Comparison of ENCODE assay signal across 1 cellular context in genomic region chr5:136123236-136123768, GRCh38.
TF ChIP-seq lines count a peak whose summit lies in the region.

No MANE protein-coding gene starts in this region.

TF ChIP-seq in HEK293, 187 proteins besides CTCF, POLR2A, EP300 and RAD21 (continued from another document and continues in another):
- TF ChIP-seq KLF17 (tag by site-specific recombination; IDR thresholded peaks at IDR 0.05) (peak; percentile 73; the same call in 1 of the 2 replicates), SALL2 (tag by site-specific recombination; IDR thresholded peaks at IDR 0.05; ENCODE audit: borderline replicate concordance) (no peak), ZNF350 (tag by site-specific recombination; IDR thresholded peaks at IDR 0.05) (no peak), ZNF121 (tag by site-specific recombination; IDR thresholded peaks at IDR 0.05) (no peak), ZNF24 (tag by site-specific recombination; IDR thresholded peaks at IDR 0.05) (peak; percentile 98), ZSCAN16 (tag by site-specific recombination; IDR thresholded peaks at IDR 0.05) (no peak), ZNF544 (tag by site-specific recombination; IDR thresholded peaks at IDR 0.05) (no peak), ZBTB6 (tag by site-specific recombination; IDR thresholded peaks at IDR 0.05) (no peak), ZNF280C (tag by site-specific recombination; IDR thresholded peaks at IDR 0.05) (no peak), EGR2 (tag by site-specific recombination; IDR thresholded peaks at IDR 0.05; ENCODE audit: low read depth) (no peak), REPIN1 (tag by site-specific recombination; IDR thresholded peaks at IDR 0.05; ENCODE audit: low read depth) (no peak), ZNF701 (tag by site-specific recombination; IDR thresholded peaks at IDR 0.05) (no peak), ZNF155 (tag by site-specific recombination; IDR thresholded peaks at IDR 0.05) (no peak), ZNF202 (tag by site-specific recombination; IDR thresholded peaks at IDR 0.05; ENCODE audit: borderline replicate concordance) (no peak), ZNF639 (tag by site-specific recombination; IDR thresholded peaks at IDR 0.05) (peak; percentile 94), ZNF114 (tag by site-specific recombination; IDR thresholded peaks at IDR 0.05) (no peak), ZBTB1 (tag by site-specific recombination; IDR thresholded peaks at IDR 0.05) (peak; percentile 78), ZNF16 (tag by site-specific recombination; IDR thresholded peaks at IDR 0.05; ENCODE audit: low read depth) (no peak), PRDM10 (tag by site-specific recombination; IDR thresholded peaks at IDR 0.05) (peak; percentile 64; the same call in 1 of the 2 replicates), TCF7L2 (IDR thresholded peaks at IDR 0.05; ENCODE audit: borderline replicate concordance, low read depth, low read length) (no peak), ZNF513 (tag by site-specific recombination; IDR thresholded peaks at IDR 0.05) (0 out of 2 replicates have a peak, but pooled peaks have one; percentile 9), ZNF555 (tag by site-specific recombination; conservative IDR thresholded peaks at IDR 0.05) (no peak), ZNF777 (tag by site-specific recombination; IDR thresholded peaks at IDR 0.05; ENCODE audit: borderline replicate concordance) (no peak), IKZF3 (tag by site-specific recombination; IDR thresholded peaks at IDR 0.05) (0 out of 2 replicates have a peak, but pooled peaks have one; percentile 23), GLI4 (tag by site-specific recombination; IDR thresholded peaks at IDR 0.05) (no peak), ZFP37 (tag by site-specific recombination; IDR thresholded peaks at IDR 0.05) (no peak), ZNF416 (tag by site-specific recombination; IDR thresholded peaks at IDR 0.05) (no peak), ZSCAN23 (tag by site-specific recombination; IDR thresholded peaks at IDR 0.05) (peak; percentile 91; the same call in 1 of the 2 replicates), ZNF624 (tag by site-specific recombination; IDR thresholded peaks at IDR 0.05) (no peak), ZNF776 (tag by site-specific recombination; IDR thresholded peaks at IDR 0.05; ENCODE audit: borderline replicate concordance) (no peak), OVOL3 (tag by site-specific recombination; IDR thresholded peaks at IDR 0.05) (peak; percentile 92)
- TF ChIP-seq, protein P1, sequence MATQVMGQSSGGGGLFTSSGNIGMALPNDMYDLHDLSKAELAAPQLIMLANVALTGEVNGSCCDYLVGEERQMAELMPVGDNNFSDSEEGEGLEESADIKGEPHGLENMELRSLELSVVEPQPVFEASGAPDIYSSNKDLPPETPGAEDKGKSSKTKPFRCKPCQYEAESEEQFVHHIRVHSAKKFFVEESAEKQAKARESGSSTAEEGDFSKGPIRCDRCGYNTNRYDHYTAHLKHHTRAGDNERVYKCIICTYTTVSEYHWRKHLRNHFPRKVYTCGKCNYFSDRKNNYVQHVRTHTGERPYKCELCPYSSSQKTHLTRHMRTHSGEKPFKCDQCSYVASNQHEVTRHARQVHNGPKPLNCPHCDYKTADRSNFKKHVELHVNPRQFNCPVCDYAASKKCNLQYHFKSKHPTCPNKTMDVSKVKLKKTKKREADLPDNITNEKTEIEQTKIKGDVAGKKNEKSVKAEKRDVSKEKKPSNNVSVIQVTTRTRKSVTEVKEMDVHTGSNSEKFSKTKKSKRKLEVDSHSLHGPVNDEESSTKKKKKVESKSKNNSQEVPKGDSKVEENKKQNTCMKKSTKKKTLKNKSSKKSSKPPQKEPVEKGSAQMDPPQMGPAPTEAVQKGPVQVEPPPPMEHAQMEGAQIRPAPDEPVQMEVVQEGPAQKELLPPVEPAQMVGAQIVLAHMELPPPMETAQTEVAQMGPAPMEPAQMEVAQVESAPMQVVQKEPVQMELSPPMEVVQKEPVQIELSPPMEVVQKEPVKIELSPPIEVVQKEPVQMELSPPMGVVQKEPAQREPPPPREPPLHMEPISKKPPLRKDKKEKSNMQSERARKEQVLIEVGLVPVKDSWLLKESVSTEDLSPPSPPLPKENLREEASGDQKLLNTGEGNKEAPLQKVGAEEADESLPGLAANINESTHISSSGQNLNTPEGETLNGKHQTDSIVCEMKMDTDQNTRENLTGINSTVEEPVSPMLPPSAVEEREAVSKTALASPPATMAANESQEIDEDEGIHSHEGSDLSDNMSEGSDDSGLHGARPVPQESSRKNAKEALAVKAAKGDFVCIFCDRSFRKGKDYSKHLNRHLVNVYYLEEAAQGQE (tag by site-specific recombination; IDR thresholded peaks at IDR 0.05): no peak
- TF ChIP-seq, protein P2, sequence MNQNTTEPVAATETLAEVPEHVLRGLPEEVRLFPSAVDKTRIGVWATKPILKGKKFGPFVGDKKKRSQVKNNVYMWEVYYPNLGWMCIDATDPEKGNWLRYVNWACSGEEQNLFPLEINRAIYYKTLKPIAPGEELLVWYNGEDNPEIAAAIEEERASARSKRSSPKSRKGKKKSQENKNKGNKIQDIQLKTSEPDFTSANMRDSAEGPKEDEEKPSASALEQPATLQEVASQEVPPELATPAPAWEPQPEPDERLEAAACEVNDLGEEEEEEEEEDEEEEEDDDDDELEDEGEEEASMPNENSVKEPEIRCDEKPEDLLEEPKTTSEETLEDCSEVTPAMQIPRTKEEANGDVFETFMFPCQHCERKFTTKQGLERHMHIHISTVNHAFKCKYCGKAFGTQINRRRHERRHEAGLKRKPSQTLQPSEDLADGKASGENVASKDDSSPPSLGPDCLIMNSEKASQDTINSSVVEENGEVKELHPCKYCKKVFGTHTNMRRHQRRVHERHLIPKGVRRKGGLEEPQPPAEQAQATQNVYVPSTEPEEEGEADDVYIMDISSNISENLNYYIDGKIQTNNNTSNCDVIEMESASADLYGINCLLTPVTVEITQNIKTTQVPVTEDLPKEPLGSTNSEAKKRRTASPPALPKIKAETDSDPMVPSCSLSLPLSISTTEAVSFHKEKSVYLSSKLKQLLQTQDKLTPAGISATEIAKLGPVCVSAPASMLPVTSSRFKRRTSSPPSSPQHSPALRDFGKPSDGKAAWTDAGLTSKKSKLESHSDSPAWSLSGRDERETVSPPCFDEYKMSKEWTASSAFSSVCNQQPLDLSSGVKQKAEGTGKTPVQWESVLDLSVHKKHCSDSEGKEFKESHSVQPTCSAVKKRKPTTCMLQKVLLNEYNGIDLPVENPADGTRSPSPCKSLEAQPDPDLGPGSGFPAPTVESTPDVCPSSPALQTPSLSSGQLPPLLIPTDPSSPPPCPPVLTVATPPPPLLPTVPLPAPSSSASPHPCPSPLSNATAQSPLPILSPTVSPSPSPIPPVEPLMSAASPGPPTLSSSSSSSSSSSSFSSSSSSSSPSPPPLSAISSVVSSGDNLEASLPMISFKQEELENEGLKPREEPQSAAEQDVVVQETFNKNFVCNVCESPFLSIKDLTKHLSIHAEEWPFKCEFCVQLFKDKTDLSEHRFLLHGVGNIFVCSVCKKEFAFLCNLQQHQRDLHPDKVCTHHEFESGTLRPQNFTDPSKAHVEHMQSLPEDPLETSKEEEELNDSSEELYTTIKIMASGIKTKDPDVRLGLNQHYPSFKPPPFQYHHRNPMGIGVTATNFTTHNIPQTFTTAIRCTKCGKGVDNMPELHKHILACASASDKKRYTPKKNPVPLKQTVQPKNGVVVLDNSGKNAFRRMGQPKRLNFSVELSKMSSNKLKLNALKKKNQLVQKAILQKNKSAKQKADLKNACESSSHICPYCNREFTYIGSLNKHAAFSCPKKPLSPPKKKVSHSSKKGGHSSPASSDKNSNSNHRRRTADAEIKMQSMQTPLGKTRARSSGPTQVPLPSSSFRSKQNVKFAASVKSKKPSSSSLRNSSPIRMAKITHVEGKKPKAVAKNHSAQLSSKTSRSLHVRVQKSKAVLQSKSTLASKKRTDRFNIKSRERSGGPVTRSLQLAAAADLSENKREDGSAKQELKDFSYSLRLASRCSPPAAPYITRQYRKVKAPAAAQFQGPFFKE (tag by site-specific recombination; IDR thresholded peaks at IDR 0.05; ENCODE audit: borderline replicate concordance): no peak
